6 cellular contexts compared by ENCODE assay signal in the genomic region with DNA sequence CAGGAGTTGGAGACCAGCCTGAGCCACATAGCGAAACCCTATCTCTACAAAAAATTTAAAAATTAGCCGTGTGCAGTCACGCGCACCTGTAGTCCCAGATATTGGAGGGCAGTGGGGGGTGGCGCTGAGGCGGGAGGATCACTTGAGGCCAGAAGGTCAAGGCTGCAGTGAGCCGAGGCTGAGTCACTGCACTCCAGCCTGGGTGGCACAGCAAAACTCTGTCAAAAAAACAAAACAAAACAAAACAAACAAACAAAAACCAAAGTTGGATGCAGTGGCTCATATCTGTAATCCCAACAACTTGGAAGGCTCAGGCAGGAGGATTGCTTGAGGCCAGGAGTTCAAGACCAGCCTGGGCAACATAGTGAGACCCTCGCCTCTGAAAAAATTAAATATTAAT.
DNase-seq lines count a peak whose midpoint lies in the region; ATAC-seq, FAIRE-seq and TF ChIP-seq lines count a peak whose summit lies in the region.
"Not testable (repeated sequence)": the region's sequence is repeated elsewhere in the genome, so short reads cannot be mapped to it uniquely, and the experiment has no call there.

No MANE protein-coding gene starts in this region.

- H3K27me3 ChIP-seq in HL-60 (ENCODE audit: insufficient read depth, poor library complexity, severe bottlenecking); PC-3 (ENCODE audit: low read length); adrenal gland: not testable (repeated sequence)

- TF ChIP-seq CTCF in CD14-positive monocyte (IDR thresholded peaks at IDR 0.05); HL-60 (IDR thresholded peaks at IDR 0.05; ENCODE audit: insufficient read depth, low read length); PC-3 (conservative IDR thresholded peaks at IDR 0.05; ENCODE audit: low read depth, low read length); adrenal gland (IDR thresholded peaks at IDR 0.05): not testable (repeated sequence)

- not testable (repeated sequence) for H3F3A ChIP-seq in PC-3 (ENCODE audit: low read length, unreplicated experiment)

- H3K36me3 ChIP-seq in PC-3 (ENCODE audit: low read depth, low read length); adrenal gland (replicated peaks in 1 of 2): not testable (repeated sequence)

- not testable (repeated sequence) for H3K4me3 Mint-ChIP-seq in CD14-positive monocyte

- H3K9me2 ChIP-seq in PC-3 (replicated peaks; ENCODE audit: low read length), result not testable (repeated sequence)

- FAIRE-seq in H54 (lab: Jason Lieb, UNC), result peak; percentile 64

- 53 to 60% (median 57%) methylated on average over 7 to 8 of the region's 8 CpGs for WGBS in adrenal gland, 4 donors

- H3K4me1 ChIP-seq in PC-3 (ENCODE audit: insufficient read depth, low read length); adrenal gland (replicated peaks in 1 of 2): not testable (repeated sequence)

- TF ChIP-seq POLR2A in H54 (IDR thresholded peaks at IDR 0.05; ENCODE audit: low read depth, low read length); adrenal gland (IDR thresholded peaks at IDR 0.05): not testable (repeated sequence)

- not testable (repeated sequence) for H3K27me3 Mint-ChIP-seq in CD14-positive monocyte (ENCODE audit: low read depth in 3 of 3)

- H3K36me3 Mint-ChIP-seq in CD14-positive monocyte, result not testable (repeated sequence)

- H3K27ac ChIP-seq in HL-60 (replicated peaks), result peak overlapping the region; percentile 35
- not testable (repeated sequence) for H3K27ac ChIP-seq in PC-3 (ENCODE audit: low read length); adrenal gland

- ATAC-seq in PC-3, result peak; percentile 42; the same call in 1 of the 2 replicates

- intact Hi-C loops in CD14-positive monocyte (cut with micrococcal nuclease); PC-3 (cut with micrococcal nuclease); adrenal gland (cut with DNase I): not testable (repeated sequence)

- H3K9me3 Mint-ChIP-seq in CD14-positive monocyte, result not testable (repeated sequence)

- not testable (repeated sequence) for DNase-seq in CD14-positive monocyte (ENCODE audit: low spot score); H54 (ENCODE audit: insufficient read length, low spot score); HL-60 (ENCODE audit: low read depth in 1 of 2, low spot score in 1 of 2)
- peak; percentile 4 for DNase-seq in PC-3
- peak in 5 of 7 donors; percentile 35 to 56 (median 50) for DNase-seq in adrenal gland
- DNase-seq in kidney tubule cell (ENCODE audit: low spot score), result peak; percentile 32

- H3K9ac ChIP-seq in PC-3 (ENCODE audit: low read length), result not testable (repeated sequence)

- H3K4me1 Mint-ChIP-seq in CD14-positive monocyte, result peaks cover 54% of the 10 kb centered on the region

- H4K20me1 ChIP-seq in PC-3 (ENCODE audit: low read length), result not testable (repeated sequence)

- H3K79me2 ChIP-seq in PC-3 (ENCODE audit: low read length), result not testable (repeated sequence)

- not testable (repeated sequence) for H3K9me3 ChIP-seq in PC-3 (ENCODE audit: low read length); adrenal gland (replicated peaks in 1 of 3)

- H2AFZ ChIP-seq in PC-3 (ENCODE audit: low read length), result not testable (repeated sequence)

- not testable (repeated sequence) for H3K4me2 ChIP-seq in PC-3 (ENCODE audit: low read length)

- peak overlapping the region in 4 of 7 donors; percentile 53 to 85 (median 70) for H3K27ac Mint-ChIP-seq in CD14-positive monocyte

- POLR2A ChIA-PET in PC-3 (lab: Charles Lee; ENCODE audit: unreplicated experiment), result not testable (repeated sequence)

- not testable (repeated sequence) for BruUV-seq in PC-3 (replicated peaks; lab: Mats Ljungman, UMichigan)

- CTCF ChIA-PET in PC-3 (lab: Charles Lee), result interaction anchor here (1.0 kb wide), 1 partner anchor 75 kb away, joined by 4 read pairs; a partner anchor contains a TSS

- H3K4me3 ChIP-seq in HL-60 (replicated peaks; ENCODE audit: insufficient read depth, low read length); PC-3 (ENCODE audit: low read length); adrenal gland: not testable (repeated sequence)
